In genomic region chr17:38851434-38851833, GRCh38 we compare ENCODE assay signal across 8 cellular contexts. TPM values are rescaled to one million over a fixed set of nuclear protein-coding genes. Genes with fewer than 3 reads are reported as not detected.
DNase-seq lines count a peak whose midpoint lies in the region; ATAC-seq and TF ChIP-seq lines count a peak whose summit lies in the region.

No MANE protein-coding gene starts in this region.

- intact Hi-C loops in gastrocnemius medialis (cut with DNase I; ENCODE audit: low total_unique reads): no loop called here

- H3K9me3 ChIP-seq in SU-DHL-6 (ENCODE audit: insufficient read depth, low read length) (no peaks in the 10 kb centered on the region), gastrocnemius medialis (no peaks in the 10 kb centered on the region)

- no peak overlapping the region for H2AFZ ChIP-seq in SU-DHL-6 (ENCODE audit: low read depth, low read length, severe bottlenecking)

- H3K36me3 ChIP-seq in SU-DHL-6 (ENCODE audit: low read length) (peaks cover 43% of the 10 kb centered on the region), gastrocnemius medialis (peaks cover 0 to 53% of the 10 kb centered on the region in 2 donors)

- no peaks in the 10 kb centered on the region for H3K9me2 ChIP-seq in SU-DHL-6 (replicated peaks; ENCODE audit: insufficient read depth, low read length)

- H3K4me1 ChIP-seq in gastrocnemius medialis: peaks cover 23 to 28% of the 10 kb centered on the region in 2 donors

- peak overlapping the region; percentile 71 for H3K4me2 ChIP-seq in SU-DHL-6 (ENCODE audit: low read depth, low read length, poor library complexity, severe bottlenecking)

- DNase-seq in fibroblast of pulmonary artery (ENCODE audit: low read depth) (no peak), gastrocnemius medialis (no peak), middle frontal gyrus (ENCODE audit: extremely low spot score, low spot score) (no peak), NCI-H1105 (lab: John Stamatoyannopoulos, UW) (no peak), HK-2 (ENCODE audit: unreplicated experiment) (no peak)

- peaks cover 22% of the 10 kb centered on the region; the same call in 1 of the 2 replicates for H4K20me1 ChIP-seq in SU-DHL-6 (ENCODE audit: low read depth, low read length)

- in situ Hi-C loops in gastrocnemius medialis (cut with MboI; ENCODE audit: low sequenced_read_pairs in 4 of 4): loop anchor here in 1 of 4 donors (25.0 kb wide), 1 partner anchor 311 kb away; the partner anchor contains the start of genes ARL5C and PLXDC1

- peak overlapping the region; percentile 72 for H3K9ac ChIP-seq in SU-DHL-6 (ENCODE audit: low read length)

- TF ChIP-seq CTCF in GM12875 (IDR thresholded peaks at IDR 0.05; ENCODE audit: borderline replicate concordance, insufficient read depth, low read depth, low read length): no peak
- no peak for TF ChIP-seq CTCF in SU-DHL-6 (IDR thresholded peaks at IDR 0.05; ENCODE audit: insufficient read depth, low read length, poor library complexity, severe bottlenecking)
- no peak for TF ChIP-seq CTCF in fibroblast of pulmonary artery (IDR thresholded peaks at IDR 0.05; ENCODE audit: low read length, missing control alignments)
- TF ChIP-seq CTCF in gastrocnemius medialis (IDR thresholded peaks at IDR 0.05 in 4 of 5, conservative IDR thresholded peaks at IDR 0.05 in 1 of 5): no peak

- no peaks in the 10 kb centered on the region for H3K27me3 ChIP-seq in SU-DHL-6 (ENCODE audit: low read length)
- no peaks in the 10 kb centered on the region for H3K27me3 ChIP-seq in gastrocnemius medialis

- ATAC-seq in gastrocnemius medialis (no peak), HG03097 (IDR thresholded peaks at IDR 0.05; ENCODE audit: low FRiP score, unreplicated experiment) (no peak)

- H3K4me3 ChIP-seq in GM12875 (ENCODE audit: low read depth, low read length): peak overlapping the region; percentile 64
- peak overlapping the region; percentile 80 for H3K4me3 ChIP-seq in SU-DHL-6 (ENCODE audit: insufficient read depth, low read length, poor library complexity, severe bottlenecking)
- peak overlapping the region; percentile 94 for H3K4me3 ChIP-seq in fibroblast of pulmonary artery (replicated peaks; ENCODE audit: low read depth, low read length)
- peak overlapping the region in 2 of 4 donors; percentile 70 to 74 for H3K4me3 ChIP-seq in gastrocnemius medialis

- H3F3A ChIP-seq in SU-DHL-6 (ENCODE audit: insufficient read depth): peaks cover 71% of the 10 kb centered on the region

- H3K79me2 ChIP-seq in SU-DHL-6 (ENCODE audit: insufficient read depth, low read length): peaks cover 34% of the 10 kb centered on the region

- H3K27ac ChIP-seq in SU-DHL-6 (ENCODE audit: low read depth, low read length) (no peak overlapping the region), gastrocnemius medialis (peak overlapping the region in 3 of 4 donors; percentile 91 to 96 (median 94))

- TF ChIP-seq POLR2A in gastrocnemius medialis (IDR thresholded peaks at IDR 0.05): no peak

RNA-seq across cellular contexts. Expression of gene RPL23, which starts 2.1 kb away (rescaled TPM):
- total RNA-seq in gastrocnemius medialis: 1,000 to 10,000 TPM in 1 of 4 donors, 100 to 1,000 TPM in 3; 878 to 1,126 (median 955) TPM

RNA-seq across cellular contexts. Expression of gene LASP1, which starts 18.4 kb away (rescaled TPM):
- total RNA-seq in gastrocnemius medialis: 10 to 100 TPM; 10.7 to 24.1 (median 20.5) TPM

RNA-seq across cellular contexts. Expression of gene CWC25, which starts 26.3 kb away (rescaled TPM):
- 10 to 100 TPM in 3 of 4 donors, 1 to 10 TPM in 1; 9.1 to 14.4 (median 12.3) TPM for total RNA-seq in gastrocnemius medialis

RNA-seq across cellular contexts. Expression of gene PIP4K2B, which starts 52.1 kb away (rescaled TPM):
- 10 to 100 TPM; 57.2 to 97.0 (median 76.8) TPM for total RNA-seq in gastrocnemius medialis
